Comparison of ENCODE assay signal across 13 cellular contexts in the genomic region with DNA sequence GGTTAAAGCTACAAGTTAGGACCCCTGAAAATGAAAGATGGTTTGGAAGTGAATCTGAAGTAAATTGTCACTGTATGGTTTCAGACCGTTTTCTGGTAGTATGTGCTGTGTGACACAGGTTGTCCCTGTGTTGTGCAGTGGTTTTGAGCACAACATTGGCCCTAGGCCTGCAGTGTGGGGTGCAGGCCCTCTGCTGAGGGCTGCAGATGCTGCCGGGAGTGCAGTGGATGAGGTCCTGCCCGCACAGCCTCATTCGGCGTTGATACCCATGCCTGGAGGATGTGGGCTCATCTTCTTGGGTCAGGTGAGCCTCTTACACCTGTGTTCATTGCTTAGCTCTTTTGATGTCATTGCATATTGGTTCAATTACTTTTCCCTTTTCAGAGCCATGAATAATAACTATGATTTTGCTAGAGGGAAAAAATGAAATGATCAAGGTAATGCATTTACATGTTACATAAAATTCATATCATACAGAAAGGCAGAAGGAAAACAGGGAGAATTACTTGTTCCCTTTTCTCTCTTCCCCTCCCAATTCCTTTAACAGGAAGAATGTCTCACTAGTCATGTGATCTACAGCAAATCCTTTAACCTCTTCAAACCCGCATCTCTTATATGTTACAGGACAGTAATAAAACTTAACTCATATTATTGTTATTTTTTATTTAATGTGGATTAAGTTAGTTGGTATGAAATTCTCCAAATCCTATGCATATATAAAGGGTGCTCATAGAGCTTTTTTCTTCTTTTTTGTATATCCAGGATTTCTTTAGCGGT. TPM values are rescaled to one million over a fixed set of nuclear protein-coding genes. Genes with fewer than 3 reads are reported as not detected.
DNase-seq lines count a peak whose midpoint lies in the region; ATAC-seq and TF ChIP-seq lines count a peak whose summit lies in the region.
"Had no signal": no experiment of that assay in that cellular context is flagged by ENCODE, and none has a peak within 500 bp of the region (broad histone marks: within the 10 kb centered on the region; RNA-seq: fewer than 3 reads in every experiment).

No MANE protein-coding gene starts in this region.

- CTCF ChIA-PET in WTC11 (lab: Charles Lee), result interaction anchor here (0.6 kb wide), 1 partner anchor 80 kb away, joined by 3 read pairs; no protein-coding TSS in a partner anchor

- H3K27me3 ChIP-seq in foreskin keratinocyte (no peaks in the 10 kb centered on the region), upper lobe of left lung (no peaks in the 10 kb centered on the region)
- H3K27me3 ChIP-seq: right atrium auricular region had no signal

- no peaks in the 10 kb centered on the region for H3K27me3 Mint-ChIP-seq in activated T-cell treated with anti-CD3 and anti-CD28 coated beads, Interleukin-2, amount 50 U/mL, for 72 hours (ENCODE audit: low read depth)
- no peaks in the 10 kb centered on the region for H3K27me3 Mint-ChIP-seq in WTC11 (ENCODE audit: low read depth)

- no peak for TF ChIP-seq POLR2A in upper lobe of left lung (IDR thresholded peaks at IDR 0.05)

- TF ChIP-seq CTCF in WTC11 (IDR thresholded peaks at IDR 0.05) (no peak), foreskin keratinocyte (conservative IDR thresholded peaks at IDR 0.05) (no peak), upper lobe of left lung (IDR thresholded peaks at IDR 0.05) (no peak)

- no peak overlapping the region for H3K4me3 ChIP-seq in upper lobe of left lung
- H3K4me3 ChIP-seq: right atrium auricular region had no signal

- peaks cover 78% of the 10 kb centered on the region for H3K4me1 Mint-ChIP-seq in activated T-cell treated with anti-CD3 and anti-CD28 coated beads, Interleukin-2, amount 50 U/mL, for 72 hours (ENCODE audit: low read depth)
- H3K4me1 Mint-ChIP-seq in WTC11, result peaks cover 40% of the 10 kb centered on the region

- peak; percentile 41 to 45 for ATAC-seq in activated T-cell treated with anti-CD3 and anti-CD28 coated beads, Interleukin-2, amount 50 U/mL, for 72 hours (replicated peaks in 1 of 2)
- ATAC-seq in WTC11 (no peak), foreskin keratinocyte (peak; percentile 45), upper lobe of left lung (ENCODE audit: low FRiP score in 2 of 2) (no peak)

- H3K36me3 Mint-ChIP-seq in activated T-cell treated with anti-CD3 and anti-CD28 coated beads, Interleukin-2, amount 50 U/mL, for 72 hours (ENCODE audit: insufficient read depth in 2 of 2), result peaks cover 5 to 8% of the 10 kb centered on the region in 2 donors
- no peaks in the 10 kb centered on the region for H3K36me3 Mint-ChIP-seq in WTC11

- H3K4me1 ChIP-seq in foreskin keratinocyte, result no peaks in the 10 kb centered on the region
- H3K4me1 ChIP-seq in upper lobe of left lung, result peaks cover 28 to 46% (median 39%) of the 10 kb centered on the region in 4 donors

- POLR2A ChIA-PET in WTC11 (lab: Charles Lee), result no interaction called here

- H3K36me3 ChIP-seq in upper lobe of left lung, result no peaks in the 10 kb centered on the region
- H3K36me3 ChIP-seq: right atrium auricular region had no signal

- H3K9me3 Mint-ChIP-seq in activated T-cell treated with anti-CD3 and anti-CD28 coated beads, Interleukin-2, amount 50 U/mL, for 72 hours, result no peaks in the 10 kb centered on the region
- no peaks in the 10 kb centered on the region for H3K9me3 Mint-ChIP-seq in WTC11

- DNase-seq in activated T-cell treated with anti-CD3 and anti-CD28 coated beads, Interleukin-2, amount 50 U/mL, for 72 hours, result no peak
- DNase-seq in activated T-cell treated with anti-CD3 and anti-CD28 coated beads, Interleukin-2, amount 50 U/mL, for 48 hours, result no peak
- no peak for DNase-seq in WTC11 (ENCODE audit: low spot score)
- peak in 1 of 2 donors; percentile 18 for DNase-seq in foreskin keratinocyte
- DNase-seq in substantia nigra (lab: John Stamatoyannopoulos, UW), result peak in 2 of 49 donors; percentile 18 to 25
- no peak for DNase-seq in DMS 273 treated with DMSO at 0.1 percent for 48 hours (lab: John Stamatoyannopoulos, UW)
- no peak for DNase-seq in upper lobe of left lung
- DNase-seq in NCI-H1092 (lab: John Stamatoyannopoulos, UW), result no peak
- DNase-seq: activated gamma-delta T cell treated with Interleukin-2 at 50 U/mL for 16 hours, islet precursor cell, SW 1271 had no signal

- 61 to 74% methylated on average over 7 of the region's 7 CpGs for WGBS in upper lobe of left lung, 2 donors

- peak overlapping the region; percentile 41 to 56 for H3K4me3 Mint-ChIP-seq in activated T-cell treated with anti-CD3 and anti-CD28 coated beads, Interleukin-2, amount 50 U/mL, for 72 hours
- no peak overlapping the region for H3K4me3 Mint-ChIP-seq in WTC11

- no peak for TF ChIP-seq EP300 in upper lobe of left lung (IDR thresholded peaks at IDR 0.05)

- peak overlapping the region; percentile 84 for H3K27ac Mint-ChIP-seq in activated T-cell treated with anti-CD3 and anti-CD28 coated beads, Interleukin-2, amount 50 U/mL, for 72 hours
- H3K27ac Mint-ChIP-seq in WTC11, result peak overlapping the region; percentile 57; the same call in 1 of the 2 replicates

- H3K9me3 ChIP-seq in upper lobe of left lung, result no peaks in the 10 kb centered on the region
- H3K9me3 ChIP-seq: right atrium auricular region had no signal

- H3K27ac ChIP-seq in foreskin keratinocyte, result no peak overlapping the region
- H3K27ac ChIP-seq in substantia nigra (ENCODE audit: low read depth, low read length, poor library complexity, severe bottlenecking), result peak overlapping the region; percentile 71
- H3K27ac ChIP-seq in upper lobe of left lung, result peak overlapping the region in 2 of 4 donors; percentile 48 to 75
- H3K27ac ChIP-seq: epithelial cell of prostate, right atrium auricular region had no signal

TF ChIP-seq in WTC11, 78 proteins besides CTCF, POLR2A, EP300 and RAD21 (continues in another document):
- TF ChIP-seq, protein P1, sequence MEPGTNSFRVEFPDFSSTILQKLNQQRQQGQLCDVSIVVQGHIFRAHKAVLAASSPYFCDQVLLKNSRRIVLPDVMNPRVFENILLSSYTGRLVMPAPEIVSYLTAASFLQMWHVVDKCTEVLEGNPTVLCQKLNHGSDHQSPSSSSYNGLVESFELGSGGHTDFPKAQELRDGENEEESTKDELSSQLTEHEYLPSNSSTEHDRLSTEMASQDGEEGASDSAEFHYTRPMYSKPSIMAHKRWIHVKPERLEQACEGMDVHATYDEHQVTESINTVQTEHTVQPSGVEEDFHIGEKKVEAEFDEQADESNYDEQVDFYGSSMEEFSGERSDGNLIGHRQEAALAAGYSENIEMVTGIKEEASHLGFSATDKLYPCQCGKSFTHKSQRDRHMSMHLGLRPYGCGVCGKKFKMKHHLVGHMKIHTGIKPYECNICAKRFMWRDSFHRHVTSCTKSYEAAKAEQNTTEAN (CRISPR knock-in tag; IDR thresholded peaks at IDR 0.05), result no peak
- TF ChIP-seq NFE2L1 (CRISPR knock-in tag; IDR thresholded peaks at IDR 0.05) (no peak), ZNF121 (CRISPR knock-in tag; IDR thresholded peaks at IDR 0.05) (no peak), ZNF416 (CRISPR knock-in tag; IDR thresholded peaks at IDR 0.05) (no peak), ZNF317 (CRISPR knock-in tag; IDR thresholded peaks at IDR 0.05; ENCODE audit: borderline replicate concordance, low read depth) (no peak), ZNF396 (CRISPR knock-in tag; IDR thresholded peaks at IDR 0.05; ENCODE audit: borderline replicate concordance) (no peak), TEAD1 (CRISPR knock-in tag; IDR thresholded peaks at IDR 0.05) (no peak), FOXJ3 (CRISPR knock-in tag; IDR thresholded peaks at IDR 0.05; ENCODE audit: borderline replicate concordance) (no peak), EMX1 (CRISPR knock-in tag; IDR thresholded peaks at IDR 0.05) (no peak)
- TF ChIP-seq, protein P2, sequence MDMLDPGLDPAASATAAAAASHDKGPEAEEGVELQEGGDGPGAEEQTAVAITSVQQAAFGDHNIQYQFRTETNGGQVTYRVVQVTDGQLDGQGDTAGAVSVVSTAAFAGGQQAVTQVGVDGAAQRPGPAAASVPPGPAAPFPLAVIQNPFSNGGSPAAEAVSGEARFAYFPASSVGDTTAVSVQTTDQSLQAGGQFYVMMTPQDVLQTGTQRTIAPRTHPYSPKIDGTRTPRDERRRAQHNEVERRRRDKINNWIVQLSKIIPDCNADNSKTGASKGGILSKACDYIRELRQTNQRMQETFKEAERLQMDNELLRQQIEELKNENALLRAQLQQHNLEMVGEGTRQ (CRISPR knock-in tag; IDR thresholded peaks at IDR 0.05), result peak; percentile 26; the same call in 1 of the 2 replicates
- TF ChIP-seq, protein P3, sequence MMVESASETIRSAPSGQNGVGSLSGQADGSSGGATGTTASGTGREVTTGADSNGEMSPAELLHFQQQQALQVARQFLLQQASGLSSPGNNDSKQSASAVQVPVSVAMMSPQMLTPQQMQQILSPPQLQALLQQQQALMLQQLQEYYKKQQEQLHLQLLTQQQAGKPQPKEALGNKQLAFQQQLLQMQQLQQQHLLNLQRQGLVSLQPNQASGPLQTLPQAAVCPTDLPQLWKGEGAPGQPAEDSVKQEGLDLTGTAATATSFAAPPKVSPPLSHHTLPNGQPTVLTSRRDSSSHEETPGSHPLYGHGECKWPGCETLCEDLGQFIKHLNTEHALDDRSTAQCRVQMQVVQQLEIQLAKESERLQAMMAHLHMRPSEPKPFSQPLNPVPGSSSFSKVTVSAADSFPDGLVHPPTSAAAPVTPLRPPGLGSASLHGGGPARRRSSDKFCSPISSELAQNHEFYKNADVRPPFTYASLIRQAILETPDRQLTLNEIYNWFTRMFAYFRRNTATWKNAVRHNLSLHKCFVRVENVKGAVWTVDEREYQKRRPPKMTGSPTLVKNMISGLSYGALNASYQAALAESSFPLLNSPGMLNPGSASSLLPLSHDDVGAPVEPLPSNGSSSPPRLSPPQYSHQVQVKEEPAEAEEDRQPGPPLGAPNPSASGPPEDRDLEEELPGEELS (CRISPR knock-in tag; IDR thresholded peaks at IDR 0.05), result no peak
- TF ChIP-seq, protein P4, sequence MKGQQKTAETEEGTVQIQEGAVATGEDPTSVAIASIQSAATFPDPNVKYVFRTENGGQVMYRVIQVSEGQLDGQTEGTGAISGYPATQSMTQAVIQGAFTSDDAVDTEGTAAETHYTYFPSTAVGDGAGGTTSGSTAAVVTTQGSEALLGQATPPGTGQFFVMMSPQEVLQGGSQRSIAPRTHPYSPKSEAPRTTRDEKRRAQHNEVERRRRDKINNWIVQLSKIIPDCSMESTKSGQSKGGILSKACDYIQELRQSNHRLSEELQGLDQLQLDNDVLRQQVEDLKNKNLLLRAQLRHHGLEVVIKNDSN (CRISPR knock-in tag; IDR thresholded peaks at IDR 0.05), result peak; percentile 35; the same call in 1 of the 2 replicates

RNA-seq across cellular contexts. Expression of a gene that starts 48.7 kb away (rescaled TPM):
- total RNA-seq in activated T-cell treated with anti-CD3 and anti-CD28 coated beads, Interleukin-2, amount 50 U/mL, for 72 hours, result 10 to 100 TPM; 36.6 to 50.6 TPM
- total RNA-seq in WTC11 (2021), result 17.1 to 19.5 TPM (median 17.9 TPM) in 3 replicates
- total RNA-seq in foreskin keratinocyte, result 0.92 and 2.0 TPM in 2 replicates
- polyA plus RNA-seq in foreskin keratinocyte, result 0.65 and 0.69 TPM in 2 replicates
- 10 to 100 TPM; 17.9 to 50.4 (median 32.9) TPM for total RNA-seq in upper lobe of left lung

Comparison
In these comparisons a context has a peak if more than half of its experiments do, and no peak if none do; other contexts are left out.
1. ATAC-seq: peak in activated T-cell treated with anti-CD3 and anti-CD28 coated beads, Interleukin-2, amount 50 U/mL, for 72 hours (2 of 2) and foreskin keratinocyte (single experiment); none in WTC11 (single experiment) and upper lobe of left lung (0 of 2).